Comparison of ENCODE assay signal across 1 cellular context in the genomic region with DNA sequence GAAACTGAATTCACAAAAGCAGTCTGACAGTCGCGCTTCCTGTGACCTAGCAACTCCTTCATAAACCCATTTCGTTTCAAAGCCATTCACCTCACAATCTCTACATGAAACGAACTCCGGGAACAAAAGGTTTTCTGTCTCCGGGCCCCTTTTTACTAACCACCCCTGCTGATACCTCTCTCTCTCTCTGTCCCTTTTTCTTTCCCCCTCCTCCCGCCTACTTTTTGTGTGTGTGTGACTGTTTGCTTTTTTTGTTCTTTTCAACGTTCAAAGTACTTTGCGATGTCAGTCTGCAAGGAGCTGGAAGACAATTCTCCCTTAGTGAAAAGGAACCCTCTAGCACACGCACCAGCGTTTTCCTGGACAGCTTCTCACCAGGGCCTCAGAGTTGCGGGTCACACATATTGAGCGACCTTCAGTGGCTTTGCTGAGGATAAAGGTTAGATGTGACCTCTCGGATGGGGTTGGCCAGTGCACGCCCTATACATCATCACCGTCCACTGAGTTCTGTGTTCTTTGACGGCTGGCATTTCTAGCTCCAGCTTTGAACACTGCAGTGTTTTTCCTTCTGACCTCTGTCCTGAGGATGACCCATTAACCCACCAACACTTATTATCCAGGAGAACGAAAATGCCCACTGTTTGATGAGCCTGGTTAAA.
TF ChIP-seq lines count a peak whose summit lies in the region.

No MANE protein-coding gene starts in this region.

TF ChIP-seq in HepG2, 621 proteins besides CTCF, POLR2A, EP300 and RAD21 (continued from another document and continues in another):
- TF ChIP-seq ZBTB37 (CRISPR knock-in tag; IDR thresholded peaks at IDR 0.05) (no peak; the same call in 1 of the 2 replicates), BORCS8-MEF2B (CRISPR knock-in tag; IDR thresholded peaks at IDR 0.05) (0 out of 2 replicates have a peak, but pooled peaks have one; percentile 35), ZNF33B (CRISPR knock-in tag; IDR thresholded peaks at IDR 0.05) (no peak; the same call in 1 of the 2 replicates), SAP130 (CRISPR knock-in tag; IDR thresholded peaks at IDR 0.05; ENCODE audit: low read depth) (peak; percentile 85), ETV6 (CRISPR knock-in tag; conservative IDR thresholded peaks at IDR 0.05) (0 out of 2 replicates have a peak, but pooled peaks have one; percentile 16), ZNF329 (CRISPR knock-in tag; IDR thresholded peaks at IDR 0.05; ENCODE audit: low read depth) (no peak), RORA (CRISPR knock-in tag; IDR thresholded peaks at IDR 0.05) (no peak), ZNF274 (CRISPR knock-in tag; IDR thresholded peaks at IDR 0.05) (peak; percentile 62; the same call in 1 of the 2 replicates), ZNF678 (CRISPR knock-in tag; IDR thresholded peaks at IDR 0.05) (no peak), FOXO1 (CRISPR knock-in tag; IDR thresholded peaks at IDR 0.05) (peak; percentile 78), ZNF160 (CRISPR knock-in tag; IDR thresholded peaks at IDR 0.05) (no peak), ZBTB10 (CRISPR knock-in tag; IDR thresholded peaks at IDR 0.05; ENCODE audit: borderline replicate concordance) (no peak; the same call in 1 of the 2 replicates), IRF2 (CRISPR knock-in tag; IDR thresholded peaks at IDR 0.05) (peak; percentile 89), HNF1B (CRISPR knock-in tag; IDR thresholded peaks at IDR 0.05) (peak; percentile 86), HOMEZ (CRISPR knock-in tag; IDR thresholded peaks at IDR 0.05; ENCODE audit: low read depth) (peak; percentile 46), RFXAP (CRISPR knock-in tag; IDR thresholded peaks at IDR 0.05; ENCODE audit: borderline replicate concordance) (peak; percentile 79; the same call in 1 of the 2 replicates), SRF (IDR thresholded peaks at IDR 0.05; ENCODE audit: low read depth, low read length) (no peak), ZFP62 (CRISPR knock-in tag; IDR thresholded peaks at IDR 0.05) (no peak), ZNF570 (CRISPR knock-in tag; IDR thresholded peaks at IDR 0.05; ENCODE audit: borderline replicate concordance) (no peak), ZNF30 (CRISPR knock-in tag; IDR thresholded peaks at IDR 0.05) (no peak), THYN1 (CRISPR knock-in tag; IDR thresholded peaks at IDR 0.05; ENCODE audit: borderline replicate concordance, low read depth) (0 out of 2 replicates have a peak, but pooled peaks have one; percentile 91), KDM4B (CRISPR knock-in tag; IDR thresholded peaks at IDR 0.05) (no peak), PPARG (CRISPR knock-in tag; conservative IDR thresholded peaks at IDR 0.05) (peak; percentile 55; the same call in 1 of the 2 replicates), ZSCAN31 (CRISPR knock-in tag; IDR thresholded peaks at IDR 0.05; ENCODE audit: low read depth) (no peak; the same call in none of the 2 replicates), HNRNPLL (IDR thresholded peaks at IDR 0.05; ENCODE audit: low read depth, low read length, poor library complexity, severe bottlenecking) (no peak), CEBPZ (IDR thresholded peaks at IDR 0.05; ENCODE audit: low read length) (no peak), ZNF382 (CRISPR knock-in tag; IDR thresholded peaks at IDR 0.05; ENCODE audit: borderline replicate concordance) (no peak), ZFP36 (IDR thresholded peaks at IDR 0.05; ENCODE audit: borderline replicate concordance, low read depth, low read length, partially characterized antibody) (no peak)
- TF ChIP-seq, protein P1, sequence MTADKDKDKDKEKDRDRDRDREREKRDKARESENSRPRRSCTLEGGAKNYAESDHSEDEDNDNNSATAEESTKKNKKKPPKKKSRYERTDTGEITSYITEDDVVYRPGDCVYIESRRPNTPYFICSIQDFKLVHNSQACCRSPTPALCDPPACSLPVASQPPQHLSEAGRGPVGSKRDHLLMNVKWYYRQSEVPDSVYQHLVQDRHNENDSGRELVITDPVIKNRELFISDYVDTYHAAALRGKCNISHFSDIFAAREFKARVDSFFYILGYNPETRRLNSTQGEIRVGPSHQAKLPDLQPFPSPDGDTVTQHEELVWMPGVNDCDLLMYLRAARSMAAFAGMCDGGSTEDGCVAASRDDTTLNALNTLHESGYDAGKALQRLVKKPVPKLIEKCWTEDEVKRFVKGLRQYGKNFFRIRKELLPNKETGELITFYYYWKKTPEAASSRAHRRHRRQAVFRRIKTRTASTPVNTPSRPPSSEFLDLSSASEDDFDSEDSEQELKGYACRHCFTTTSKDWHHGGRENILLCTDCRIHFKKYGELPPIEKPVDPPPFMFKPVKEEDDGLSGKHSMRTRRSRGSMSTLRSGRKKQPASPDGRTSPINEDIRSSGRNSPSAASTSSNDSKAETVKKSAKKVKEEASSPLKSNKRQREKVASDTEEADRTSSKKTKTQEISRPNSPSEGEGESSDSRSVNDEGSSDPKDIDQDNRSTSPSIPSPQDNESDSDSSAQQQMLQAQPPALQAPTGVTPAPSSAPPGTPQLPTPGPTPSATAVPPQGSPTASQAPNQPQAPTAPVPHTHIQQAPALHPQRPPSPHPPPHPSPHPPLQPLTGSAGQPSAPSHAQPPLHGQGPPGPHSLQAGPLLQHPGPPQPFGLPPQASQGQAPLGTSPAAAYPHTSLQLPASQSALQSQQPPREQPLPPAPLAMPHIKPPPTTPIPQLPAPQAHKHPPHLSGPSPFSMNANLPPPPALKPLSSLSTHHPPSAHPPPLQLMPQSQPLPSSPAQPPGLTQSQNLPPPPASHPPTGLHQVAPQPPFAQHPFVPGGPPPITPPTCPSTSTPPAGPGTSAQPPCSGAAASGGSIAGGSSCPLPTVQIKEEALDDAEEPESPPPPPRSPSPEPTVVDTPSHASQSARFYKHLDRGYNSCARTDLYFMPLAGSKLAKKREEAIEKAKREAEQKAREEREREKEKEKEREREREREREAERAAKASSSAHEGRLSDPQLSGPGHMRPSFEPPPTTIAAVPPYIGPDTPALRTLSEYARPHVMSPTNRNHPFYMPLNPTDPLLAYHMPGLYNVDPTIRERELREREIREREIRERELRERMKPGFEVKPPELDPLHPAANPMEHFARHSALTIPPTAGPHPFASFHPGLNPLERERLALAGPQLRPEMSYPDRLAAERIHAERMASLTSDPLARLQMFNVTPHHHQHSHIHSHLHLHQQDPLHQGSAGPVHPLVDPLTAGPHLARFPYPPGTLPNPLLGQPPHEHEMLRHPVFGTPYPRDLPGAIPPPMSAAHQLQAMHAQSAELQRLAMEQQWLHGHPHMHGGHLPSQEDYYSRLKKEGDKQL (CRISPR knock-in tag; IDR thresholded peaks at IDR 0.05; ENCODE audit: low read depth): peak; percentile 33; the same call in 1 of the 2 replicates
- TF ChIP-seq, protein P2, sequence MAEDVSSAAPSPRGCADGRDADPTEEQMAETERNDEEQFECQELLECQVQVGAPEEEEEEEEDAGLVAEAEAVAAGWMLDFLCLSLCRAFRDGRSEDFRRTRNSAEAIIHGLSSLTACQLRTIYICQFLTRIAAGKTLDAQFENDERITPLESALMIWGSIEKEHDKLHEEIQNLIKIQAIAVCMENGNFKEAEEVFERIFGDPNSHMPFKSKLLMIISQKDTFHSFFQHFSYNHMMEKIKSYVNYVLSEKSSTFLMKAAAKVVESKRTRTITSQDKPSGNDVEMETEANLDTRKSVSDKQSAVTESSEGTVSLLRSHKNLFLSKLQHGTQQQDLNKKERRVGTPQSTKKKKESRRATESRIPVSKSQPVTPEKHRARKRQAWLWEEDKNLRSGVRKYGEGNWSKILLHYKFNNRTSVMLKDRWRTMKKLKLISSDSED (CRISPR knock-in tag; IDR thresholded peaks at IDR 0.05): no peak
